ENCODE assay signal across 10 cellular contexts in the genomic region with DNA sequence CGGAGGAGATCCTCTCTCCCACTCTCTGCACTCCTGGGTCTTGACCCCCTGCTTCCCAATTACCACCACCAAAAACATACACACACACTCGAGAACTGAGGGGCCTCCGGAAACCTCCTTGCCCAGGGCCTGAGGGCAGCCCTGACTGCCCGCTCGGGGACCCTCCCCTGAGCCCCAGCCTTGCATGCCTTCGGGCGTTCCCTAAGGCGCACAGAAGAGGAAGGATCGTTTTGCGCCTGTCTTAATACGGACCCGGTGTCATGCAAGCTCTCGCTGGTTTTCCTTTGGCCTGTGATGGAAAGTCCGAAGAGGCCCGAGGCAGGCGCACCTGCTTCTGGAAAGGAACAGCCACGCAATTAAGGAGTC. TPM values are rescaled to one million over a fixed set of nuclear protein-coding genes. Genes with fewer than 3 reads are reported as not detected.
A peak's percentile ranks its signal among the peaks of the same experiment; 100 is the strongest.
DNase-seq lines count a peak whose midpoint lies in the region; ATAC-seq, FAIRE-seq and TF ChIP-seq lines count a peak whose summit lies in the region.
"Had no signal": no experiment of that assay in that cellular context is flagged by ENCODE, and none has a peak within 500 bp of the region (broad histone marks: within the 10 kb centered on the region; RNA-seq: fewer than 3 reads in every experiment).

No MANE protein-coding gene starts in this region.

- peak; percentile 14 for ATAC-seq in HG03432 (IDR thresholded peaks at IDR 0.05; ENCODE audit: unreplicated experiment)
- no peak for ATAC-seq in HG03095 (IDR thresholded peaks at IDR 0.05; ENCODE audit: unreplicated experiment)

- FAIRE-seq in bronchial epithelial cell (lab: Jason Lieb, UNC), result no peak
- FAIRE-seq: endometrium, HTR-8/SVneo had no signal

- TF ChIP-seq CTCF in GM12865 (IDR thresholded peaks at IDR 0.05; ENCODE audit: insufficient read depth, low read depth, low read length, missing control alignments) (no peak), bronchial epithelial cell (IDR thresholded peaks at IDR 0.05; ENCODE audit: insufficient read depth, low read length, severe bottlenecking) (no peak)

- H3K36me3 ChIP-seq in bronchial epithelial cell (ENCODE audit: control insufficient read depth, insufficient read depth, low read length), result no peaks in the 10 kb centered on the region

- H3K4me3 ChIP-seq in GM12865 (ENCODE audit: low read depth, low read length) (peak overlapping the region; percentile 54; the same call in 1 of the 2 replicates), bronchial epithelial cell (ENCODE audit: low read depth, low read length) (peak overlapping the region; percentile 45)

- DNase-seq in GM12865 (ENCODE audit: low read depth) (no peak), bronchial epithelial cell (ENCODE audit: low read depth) (no peak), posterior vena cava (ENCODE audit: low spot score) (peak; percentile 60), HUDEP-2 (lab: John Stamatoyannopoulos, UW; ENCODE audit: unreplicated experiment in 76 of 76) (no peak), Ammon's horn (ENCODE audit: low spot score) (no peak), 8988T (no peak)

- intact Hi-C loops in posterior vena cava (cut with DNase I), result no loop called here

- peaks cover 28% of the 10 kb centered on the region for H3K27me3 ChIP-seq in bronchial epithelial cell (ENCODE audit: control insufficient read depth, insufficient read depth, low read length)

RNA-seq across cellular contexts. Expression of a gene that starts 19.8 kb away (rescaled TPM):
- total RNA-seq in bronchial epithelial cell, result not detected in 2 replicates
- not detected for total RNA-seq in posterior vena cava
